11 cellular contexts compared by ENCODE assay signal in genomic region chr17:72502111-72502939, GRCh38.
DNase-seq lines count a peak whose midpoint lies in the region; ATAC-seq, FAIRE-seq and TF ChIP-seq lines count a peak whose summit lies in the region.
"Had no signal": no experiment of that assay in that cellular context is flagged by ENCODE, and none has a peak within 500 bp of the region (broad histone marks: within the 10 kb centered on the region; RNA-seq: fewer than 3 reads in every experiment).

No MANE protein-coding gene starts in this region.

- FAIRE-seq in GM19239 (lab: Jason Lieb, UNC), result no peak
- FAIRE-seq: K562 had no signal

- peak overlapping the region; percentile 83 for H3K27ac ChIP-seq in epithelial cell of prostate
- peak overlapping the region in 1 of 2 donors; percentile 48 for H3K27ac ChIP-seq in lung (ENCODE audit: low read depth in 1 of 2, low read length in 1 of 2)
- peak overlapping the region in 2 of 4 donors; percentile 63 to 76 for H3K27ac ChIP-seq in upper lobe of left lung
- H3K27ac ChIP-seq: 22Rv1 had no signal

- TF ChIP-seq CTCF in lung (IDR thresholded peaks at IDR 0.05; ENCODE audit: control extremely low read depth, extremely low read depth), result no peak
- TF ChIP-seq CTCF in upper lobe of left lung (IDR thresholded peaks at IDR 0.05), result no peak
- no peak for TF ChIP-seq CTCF in GM13977 (IDR thresholded peaks at IDR 0.05; ENCODE audit: extremely low read depth, insufficient read depth, missing control alignments)

- peak; percentile 15 for DNase-seq in NCI-H2029 (lab: John Stamatoyannopoulos, UW)
- DNase-seq in NCI-H2029 treated with DMSO at 0.1 percent for 48 hours (lab: John Stamatoyannopoulos, UW), result no peak
- no peak for DNase-seq in epithelial cell of prostate (ENCODE audit: low read depth, low spot score)
- no peak for DNase-seq in lung (ENCODE audit: low spot score)
- DNase-seq in upper lobe of left lung, result peak in 1 of 2 donors; percentile 48
- no peak for DNase-seq in GM13977 (ENCODE audit: low spot score)
- DNase-seq in GM19239 (ENCODE audit: insufficient read length, low spot score), result no peak
- no peak for DNase-seq in epidermal melanocyte (ENCODE audit: insufficient read length, low spot score)
- DNase-seq: effector CD8-positive, alpha-beta T cell had no signal

- H3K27me3 ChIP-seq in lung (ENCODE audit: control insufficient read depth, insufficient read depth) (no peaks in the 10 kb centered on the region), upper lobe of left lung (no peaks in the 10 kb centered on the region)

- H3K4me1 ChIP-seq in lung (ENCODE audit: control insufficient read depth in 2 of 2, insufficient read depth in 2 of 2, low read length in 2 of 2) (no peaks in the 10 kb centered on the region), upper lobe of left lung (peaks cover 0 to 18% (median 4%) of the 10 kb centered on the region in 4 donors)

- TF ChIP-seq EP300 in upper lobe of left lung (IDR thresholded peaks at IDR 0.05), result no peak

- H3K9me3 ChIP-seq in lung (ENCODE audit: control insufficient read depth in 2 of 2, insufficient read depth in 1 of 2, low read length in 1 of 2) (no peaks in the 10 kb centered on the region), upper lobe of left lung (no peaks in the 10 kb centered on the region)

- H3K36me3 ChIP-seq in lung (ENCODE audit: control insufficient read depth in 2 of 2, insufficient read depth in 2 of 2, low read length in 2 of 2) (no peaks in the 10 kb centered on the region), upper lobe of left lung (no peaks in the 10 kb centered on the region)

- WGBS in lung, 2 donors, result 49 to 55% methylated on average over 20 of the region's 20 CpGs
- WGBS in upper lobe of left lung, 2 donors, result 46 to 53% methylated on average over 13 to 20 of the region's 20 CpGs

- in situ Hi-C loops in GM13977 (cut with MboI; ENCODE audit: low pct_unique_long_range_greater_than_20kb, low sequenced_read_pairs, unreplicated experiment), result no loop called here

- no peak overlapping the region for H3K4me3 ChIP-seq in lung
- peak overlapping the region in 1 of 4 donors; percentile 13 for H3K4me3 ChIP-seq in upper lobe of left lung
- H3K4me3 ChIP-seq: K562 had no signal

- no peak for TF ChIP-seq POLR2A in upper lobe of left lung (IDR thresholded peaks at IDR 0.05)

- ATAC-seq in lung (ENCODE audit: insufficient read depth, low FRiP score), result peak; percentile 41
- ATAC-seq in upper lobe of left lung (ENCODE audit: low FRiP score in 2 of 2), result peak; percentile 55 to 56
- ATAC-seq: K562 had no signal
